Comparison of ENCODE assay signal across 19 cellular contexts in genomic region chr20:61262514-61262913, GRCh38. TPM values are rescaled to one million over a fixed set of nuclear protein-coding genes. Genes with fewer than 3 reads are reported as not detected.
"Had no signal": no experiment of that assay in that cellular context is flagged by ENCODE, and none has a peak within 500 bp of the region (broad histone marks: within the 10 kb centered on the region; RNA-seq: fewer than 3 reads in every experiment).

No MANE protein-coding gene starts in this region.

- DNase-seq: activated CD4-positive, alpha-beta T cell treated with anti-CD3 and anti-CD28 coated beads for 1 hour; aorta; central memory CD4-positive, alpha-beta T cell; cerebellar nuclear complex had no signal

- H3K9me3 ChIP-seq: adrenal gland, body of pancreas, breast epithelium, colonic mucosa had no signal

- ATAC-seq: activated CD8-positive, alpha-beta T cell treated with anti-CD3 and anti-CD28 coated beads for 36 hours; activated naive CD8-positive, alpha-beta T cell treated with anti-CD3 and anti-CD28 coated beads, Interleukin-2, amount 50 U/mL, for 24 hours; body of pancreas; esophagus mucosa; T-cell had no signal

- H3K27me3 ChIP-seq: body of pancreas, breast epithelium, cardiac muscle cell, colonic mucosa had no signal

- H3K4me1 ChIP-seq: adrenal gland, body of pancreas, breast epithelium, colonic mucosa had no signal

- FAIRE-seq: frontal cortex, TTC549 had no signal

- H3K27ac ChIP-seq: adrenal gland, body of pancreas, breast epithelium, cardiac muscle cell, colonic mucosa, VCaP had no signal

- H3K36me3 ChIP-seq: adrenal gland, breast epithelium, cardiac muscle cell, colonic mucosa had no signal

- H3K4me3 ChIP-seq: adrenal gland, body of pancreas, breast epithelium, cardiac muscle cell, colonic mucosa had no signal

RNA-seq across cellular contexts. Expression of gene CDH4, which starts 10.5 kb away (rescaled TPM):
- total RNA-seq: activated T-helper 1 cell treated with anti-CD3 and anti-CD28 coated beads, Interleukin-12 subunit alpha, Interleukin-12 subunit beta, Interleukin-2, Interleukin-4 antibody, amounts not matched to agents 30 ng/mL and 10 ng/mL and 1 ng/mL, durations not matched to agents 14 hours and 24 hours and 36 hours; activated T-helper 2 cell treated with anti-CD3 and anti-CD28 coated beads, Interferon-gamma antibody, Interleukin-2, Interleukin-4, amounts not matched to agents 10 μg/mL and 5 μg/mL and 100 μg/mL, durations not matched to agents 14 hours and 24 hours and 36 hours; esophagus mucosa; T-helper 2 cell treated with Interferon-gamma antibody and Interleukin-4, amounts not matched to agents 100 ng/mL and 5 ng/mL, for 36 hours had no signal
- polyA plus RNA-seq: aorta had no signal
